In the genomic region with DNA sequence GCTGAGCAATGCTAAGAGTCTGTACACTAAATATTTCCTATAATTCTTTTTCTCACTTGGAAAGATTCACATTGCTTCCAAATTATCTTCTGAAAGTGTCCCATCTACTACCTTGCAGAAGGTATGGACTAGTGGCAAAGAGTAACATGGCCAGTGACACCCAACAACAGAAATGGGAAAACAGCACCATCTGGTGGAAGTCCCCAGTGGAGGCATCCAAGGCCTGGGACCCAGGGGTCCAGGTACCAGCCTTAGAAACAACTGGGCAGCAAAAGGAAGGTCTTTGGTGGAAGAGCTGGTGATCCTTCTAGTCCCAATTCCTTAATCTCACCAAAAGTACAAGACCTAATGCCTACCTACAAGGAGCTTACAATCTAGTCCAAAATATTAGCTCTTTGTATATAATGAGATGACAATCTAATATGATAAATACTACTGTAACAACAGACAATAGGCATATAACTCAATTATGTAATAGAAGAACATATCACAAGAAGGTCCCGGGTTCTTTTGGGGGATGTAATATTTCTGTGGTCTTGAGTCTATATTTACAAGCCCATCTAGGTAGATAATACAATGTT, we compare ENCODE assay signal across 8 cellular contexts. TPM values are rescaled to one million over a fixed set of nuclear protein-coding genes. Genes with fewer than 3 reads are reported as not detected.
A peak's percentile ranks its signal among the peaks of the same experiment; 100 is the strongest.
DNase-seq lines count a peak whose midpoint lies in the region; ATAC-seq, FAIRE-seq and TF ChIP-seq lines count a peak whose summit lies in the region.

No MANE protein-coding gene starts in this region.

- H3K4me3 ChIP-seq in A549, result no peak overlapping the region
- no peak overlapping the region for H3K4me3 ChIP-seq in lower lobe of right lung
- no peak overlapping the region for H3K4me3 ChIP-seq in esophagus muscularis mucosa

- no peaks in the 10 kb centered on the region for H3K4me1 ChIP-seq in A549
- no peaks in the 10 kb centered on the region for H3K4me1 ChIP-seq in lower lobe of right lung
- H3K4me1 ChIP-seq in esophagus muscularis mucosa, result no peaks in the 10 kb centered on the region

- no peak overlapping the region for H3K27ac ChIP-seq in A549
- no peak overlapping the region for H3K27ac ChIP-seq in lower lobe of right lung
- no peak overlapping the region for H3K27ac ChIP-seq in esophagus muscularis mucosa (replicated peaks in 1 of 4)

- TF ChIP-seq EP300 in A549 (IDR thresholded peaks at IDR 0.05), result no peak
- TF ChIP-seq EP300 in esophagus muscularis mucosa (IDR thresholded peaks at IDR 0.05), result no peak

- intact Hi-C loops in lower lobe of right lung (cut with DNase I), result no loop called here
- intact Hi-C loops in esophagus muscularis mucosa (cut with DNase I), result no loop called here

- H3K27me3 ChIP-seq in lower lobe of right lung (ENCODE audit: low read depth), result peaks cover 8% of the 10 kb centered on the region
- H3K27me3 ChIP-seq in esophagus muscularis mucosa, result peaks cover 0 to 75% (median 0%) of the 10 kb centered on the region in 4 donors

- POLR2A ChIA-PET in A549 (lab: Yijun Ruan, JAX) (no interaction called here), GM10248 (lab: Yijun Ruan, JAX) (no interaction called here)

- DNase-seq in A549 (ENCODE audit: low read depth in 1 of 2, low spot score in 1 of 2) (peak; percentile 74 to 76), GM10248 (ENCODE audit: extremely low spot score) (peak; percentile 27), NCI-H510A treated with DMSO at 0.1 percent for 48 hours (lab: John Stamatoyannopoulos, UW) (peak; percentile 93), lower lobe of right lung (no peak), NCI-H187 treated with DMSO at 0.1 percent for 48 hours (lab: John Stamatoyannopoulos, UW) (no peak), esophagus muscularis mucosa (ENCODE audit: extremely low spot score) (no peak)
- peak; percentile 23 for DNase-seq in activated naive CD4-positive, alpha-beta T cell treated with anti-CD3 and anti-CD28 coated beads, Interleukin-2, amount 50 U/mL, for 16 hours

- TF ChIP-seq POLR2A in A549 (IDR thresholded peaks at IDR 0.05; ENCODE audit: low read length) (no peak), esophagus muscularis mucosa (IDR thresholded peaks at IDR 0.05; ENCODE audit: low read depth) (no peak)

- ATAC-seq in A549 (peak; percentile 94 to 99), lower lobe of right lung (peak; percentile 65 to 80), HG02938 (IDR thresholded peaks at IDR 0.05; ENCODE audit: unreplicated experiment) (no peak)

- 3% methylated on average over 1 of the region's 1 CpG for WGBS in A549 (ENCODE audit: missing lambda C conversion rate)
- 67% methylated on average over 1 of the region's 1 CpG for WGBS in esophagus muscularis mucosa

- H3K4me2 ChIP-seq in A549, result no peak overlapping the region

- TF ChIP-seq CTCF in A549 (IDR thresholded peaks at IDR 0.05) (peak; percentile 85), GM10248 (IDR thresholded peaks at IDR 0.05; ENCODE audit: control extremely low read depth, extremely low read depth, low read depth, missing control alignments) (peak; percentile 46), lower lobe of right lung (IDR thresholded peaks at IDR 0.05) (peak; percentile 60), esophagus muscularis mucosa (IDR thresholded peaks at IDR 0.05) (peak in 1 of 3 experiments; percentile 41)

- peak; percentile 88 to 97 for TF ChIP-seq RAD21 in A549 (conservative IDR thresholded peaks at IDR 0.05 in 1 of 2, IDR thresholded peaks at IDR 0.05 in 1 of 2)

- H3K36me3 ChIP-seq in lower lobe of right lung (no peaks in the 10 kb centered on the region), esophagus muscularis mucosa (no peaks in the 10 kb centered on the region)

- no peak for FAIRE-seq in A549 (lab: Jason Lieb, UNC)

- H3K9me3 ChIP-seq in A549 (no peaks in the 10 kb centered on the region), lower lobe of right lung (no peaks in the 10 kb centered on the region), esophagus muscularis mucosa (no peaks in the 10 kb centered on the region)

- CTCF ChIA-PET in A549 (lab: Yijun Ruan, JAX), result interaction anchor here (0.6 to 2.8 kb wide), 26 partner anchors 8 to 347 kb away, joined by 3 to 10 read pairs (median 3); no protein-coding TSS in a partner anchor
- CTCF ChIA-PET in GM10248 (lab: Yijun Ruan, JAX), result interaction anchor here (0.7 to 2.5 kb wide), 5 partner anchors 23 to 109 kb away, joined by 3 to 8 read pairs (median 3); no protein-coding TSS in a partner anchor

TF ChIP-seq in A549, 52 proteins besides CTCF, POLR2A, EP300 and RAD21:
- no peak for TF ChIP-seq RFX5 (IDR thresholded peaks at IDR 0.05)
- TF ChIP-seq SMC3 (IDR thresholded peaks at IDR 0.05), result peak; percentile 90

RNA-seq across cellular contexts. Expression of gene SKAP1, which starts 55.3 kb away (rescaled TPM):
- 0.77 and 0.78 TPM in 2 replicates for polyA plus RNA-seq in A549 (2011; rRNA removed)
- 0.10 and 0.17 TPM in 2 replicates for polyA plus RNA-seq in A549 (2012; cell fraction: cytosol; rRNA removed)
- not detected in 2 replicates for polyA plus RNA-seq in A549 (2012; cell fraction: nucleus; rRNA removed)
- polyA plus RNA-seq in A549 (2017; fragmentation: RNase III; extraction: RNeasy Plus Mini Kit Qiagen cat#74134 plus additional on column Dnase treatment), result 0.08 to 0.16 TPM (median 0.14 TPM) in 3 replicates
- polyA minus RNA-seq in A549 (2011; rRNA and poly(A)+ RNA removed), result not detected in 2 replicates
- 6.4 TPM for total RNA-seq in lower lobe of right lung
- total RNA-seq in esophagus muscularis mucosa, result 1 to 10 TPM; 1.1 to 1.7 (median 1.2) TPM

Comparison
In these comparisons a context has a peak if more than half of its experiments do, and no peak if none do; other contexts are left out.
1. DNase-seq: peak in A549 (2 of 2), GM10248 (single experiment), NCI-H510A treated with DMSO at 0.1 percent for 48 hours (single experiment) and activated naive CD4-positive, alpha-beta T cell treated with anti-CD3 and anti-CD28 coated beads, Interleukin-2, amount 50 U/mL, for 16 hours (single experiment); none in lower lobe of right lung (single experiment), NCI-H187 treated with DMSO at 0.1 percent for 48 hours (single experiment) and esophagus muscularis mucosa (single experiment).